ENCODE assay signal across 9 cellular contexts in the genomic region with DNA sequence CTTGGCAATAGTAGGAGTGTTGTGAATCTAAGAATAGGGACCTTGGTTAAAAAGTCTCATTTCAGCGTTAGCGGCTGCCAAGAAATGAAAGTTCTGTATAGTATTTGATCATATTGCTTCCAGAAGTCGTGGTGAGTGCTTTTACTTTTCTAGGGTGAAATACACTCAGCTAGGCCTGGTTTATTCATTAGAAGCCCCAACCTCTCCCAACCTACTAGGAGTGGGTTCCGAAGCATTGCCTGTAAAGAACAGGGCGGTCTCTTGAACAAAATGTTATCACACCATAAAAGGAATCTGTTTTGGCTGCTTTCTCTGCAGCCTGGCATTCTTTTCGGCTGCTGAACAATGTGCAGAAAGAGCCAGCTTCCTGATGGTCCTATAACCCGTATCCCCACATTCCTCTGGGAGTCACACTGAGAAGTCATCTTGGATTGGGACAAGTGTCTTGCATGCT.
A peak's percentile ranks its signal among the peaks of the same experiment; 100 is the strongest.
DNase-seq lines count a peak whose midpoint lies in the region; ATAC-seq and TF ChIP-seq lines count a peak whose summit lies in the region.
"Had no signal": no experiment of that assay in that cellular context is flagged by ENCODE, and none has a peak within 500 bp of the region (broad histone marks: within the 10 kb centered on the region; RNA-seq: fewer than 3 reads in every experiment).

No MANE protein-coding gene starts in this region.

- H3K27ac ChIP-seq in angular gyrus (ENCODE audit: low read depth, low read length) = peak overlapping the region; percentile 55

- peak overlapping the region; percentile 61 for H3K9ac ChIP-seq in skeletal muscle satellite cell (ENCODE audit: low read depth, low read length)

- no peaks in the 10 kb centered on the region for H3K27me3 ChIP-seq in skeletal muscle satellite cell (ENCODE audit: control insufficient read depth, insufficient read depth, low read length)

- DNase-seq in inferior parietal cortex (ENCODE audit: extremely low spot score) (peak; percentile 47), SKM-1 treated with dmso at 0.1 percent for 144 hours (lab: John Stamatoyannopoulos, UW; ENCODE audit: unreplicated experiment) (no peak), GM13977 (ENCODE audit: low spot score) (no peak), germinal center (ENCODE audit: low spot score) (no peak)
- DNase-seq: cortex of kidney had no signal

- peaks cover 24% of the 10 kb centered on the region for H3K4me1 ChIP-seq in skeletal muscle satellite cell (ENCODE audit: control insufficient read depth, insufficient read depth, low read length)

- no peaks in the 10 kb centered on the region for H3K9me3 ChIP-seq in skeletal muscle satellite cell (replicated peaks; ENCODE audit: low read length)

- H3K4me3 ChIP-seq in GM08714 (ENCODE audit: low read length) (peak overlapping the region; percentile 47; the same call in 1 of the 2 replicates), skeletal muscle satellite cell (ENCODE audit: low read length) (peak overlapping the region; percentile 51)

- ATAC-seq in GM21528 (IDR thresholded peaks at IDR 0.05; ENCODE audit: low FRiP score, unreplicated experiment) = no peak

- H3K4me2 ChIP-seq in skeletal muscle satellite cell (ENCODE audit: low read length) = peak overlapping the region; percentile 78

- H3K36me3 ChIP-seq in skeletal muscle satellite cell (ENCODE audit: insufficient read depth, low read length) = no peaks in the 10 kb centered on the region

- no peak for TF ChIP-seq CTCF in GM13977 (IDR thresholded peaks at IDR 0.05; ENCODE audit: extremely low read depth, insufficient read depth, missing control alignments)

- in situ Hi-C loops in GM13977 (cut with MboI; ENCODE audit: low pct_unique_long_range_greater_than_20kb, low sequenced_read_pairs, unreplicated experiment) = no loop called here
